In genomic region chr21:5153842-5154640, GRCh38 we compare ENCODE assay signal across 8 cellular contexts.
DNase-seq lines count a peak whose midpoint lies in the region; ATAC-seq and TF ChIP-seq lines count a peak whose summit lies in the region.
"Not testable (repeated sequence)": the region's sequence is repeated elsewhere in the genome, so short reads cannot be mapped to it uniquely, and the experiment has no call there.

No MANE protein-coding gene starts in this region.

- not testable (repeated sequence) for DNase-seq in CD4-positive, CD25-positive, alpha-beta regulatory T cell; PC-3; effector memory CD8-positive, alpha-beta T cell; hepatocyte (ENCODE audit: low spot score)
- peak; percentile 14 for DNase-seq in activated naive CD4-positive, alpha-beta T cell treated with Interleukin-2 at 50 U/mL for 16 hours
- DNase-seq in neural crest cell (ENCODE audit: low read depth, low spot score): peak; percentile 3

- TSS peak; percentile 27 for BruUV-seq in PC-3 (replicated peaks; lab: Mats Ljungman, UMichigan)

- TF ChIP-seq CTCF in PC-3 (conservative IDR thresholded peaks at IDR 0.05; ENCODE audit: low read depth, low read length); hepatocyte (IDR thresholded peaks at IDR 0.05; ENCODE audit: poor library complexity); neural crest cell (conservative IDR thresholded peaks at IDR 0.05): not testable (repeated sequence)

- peak in 1 of 2 donors; percentile 1 for ATAC-seq in CD4-positive, CD25-positive, alpha-beta regulatory T cell (ENCODE audit: low read depth in 2 of 2)
- ATAC-seq in HG02678 (IDR thresholded peaks at IDR 0.05; ENCODE audit: unreplicated experiment) (peak; percentile 18), PC-3 (peak; percentile 59)
- peak; percentile 4 for ATAC-seq in effector memory CD8-positive, alpha-beta T cell (replicated peaks)
- ATAC-seq in stimulated activated memory B cell treated with anti-CD40 and anti-IgM and Interleukin-4, amounts not matched to agents 10 μg/mL and 1 μg/mL and 100 μg/mL, for 72 hours: peak; percentile 47

- not testable (repeated sequence) for H4K20me1 ChIP-seq in PC-3 (ENCODE audit: low read length); hepatocyte (ENCODE audit: insufficient read depth, poor library complexity, severe bottlenecking)

- peak overlapping the region; percentile 55 for H3K27ac ChIP-seq in CD4-positive, CD25-positive, alpha-beta regulatory T cell (ENCODE audit: insufficient read depth, low read length, poor library complexity, severe bottlenecking)
- not testable (repeated sequence) for H3K27ac ChIP-seq in PC-3 (ENCODE audit: low read length); hepatocyte

- H3K27me3 ChIP-seq in CD4-positive, CD25-positive, alpha-beta regulatory T cell (ENCODE audit: control insufficient read depth, insufficient read depth, low read length); PC-3 (ENCODE audit: low read length); hepatocyte: not testable (repeated sequence)

- POLR2A ChIA-PET in PC-3 (lab: Charles Lee; ENCODE audit: unreplicated experiment): not testable (repeated sequence)

- not testable (repeated sequence) for H3K36me3 Mint-ChIP-seq in CD4-positive, CD25-positive, alpha-beta regulatory T cell; effector memory CD8-positive, alpha-beta T cell (ENCODE audit: insufficient read depth); neural crest cell (ENCODE audit: low read depth); stimulated activated memory B cell treated with anti-CD40 and anti-IgM and Interleukin-4, amounts not matched to agents 10 μg/mL and 1 μg/mL and 100 μg/mL, for 72 hours

- 0 out of 2 replicates have a peak overlapping the region, but pooled peaks have one; percentile 25 for H3K9ac ChIP-seq in PC-3 (ENCODE audit: low read length)

- 5% methylated on average over 4 of the region's 69 CpGs for WGBS in hepatocyte (ENCODE audit: low lambda C conversion rate, missing lambda C conversion rate)

- H3K9me3 ChIP-seq in CD4-positive, CD25-positive, alpha-beta regulatory T cell (ENCODE audit: control insufficient read depth in 2 of 2, low read length in 2 of 2); PC-3 (ENCODE audit: low read length); hepatocyte (ENCODE audit: low read depth): not testable (repeated sequence)

- H3K4me3 ChIP-seq in CD4-positive, CD25-positive, alpha-beta regulatory T cell (ENCODE audit: low read depth, low read length); hepatocyte: not testable (repeated sequence)
- 0 out of 2 replicates have a peak overlapping the region, but pooled peaks have one; percentile 49 for H3K4me3 ChIP-seq in PC-3 (ENCODE audit: low read length)

- H3K9me2 ChIP-seq in PC-3 (replicated peaks; ENCODE audit: low read length); hepatocyte (replicated peaks; ENCODE audit: insufficient read depth): not testable (repeated sequence)

- not testable (repeated sequence) for H3K4me2 ChIP-seq in PC-3 (ENCODE audit: low read length)
- H3K4me2 ChIP-seq in hepatocyte: peak overlapping the region; percentile 68

- not testable (repeated sequence) for H3K27me3 Mint-ChIP-seq in CD4-positive, CD25-positive, alpha-beta regulatory T cell; effector memory CD8-positive, alpha-beta T cell; neural crest cell (ENCODE audit: low read depth); stimulated activated memory B cell treated with anti-CD40 and anti-IgM and Interleukin-4, amounts not matched to agents 10 μg/mL and 1 μg/mL and 100 μg/mL, for 72 hours

- H3K4me3 Mint-ChIP-seq in CD4-positive, CD25-positive, alpha-beta regulatory T cell; effector memory CD8-positive, alpha-beta T cell; neural crest cell; stimulated activated memory B cell treated with anti-CD40 and anti-IgM and Interleukin-4, amounts not matched to agents 10 μg/mL and 1 μg/mL and 100 μg/mL, for 72 hours: not testable (repeated sequence)

- H2AFZ ChIP-seq in PC-3 (ENCODE audit: low read length); hepatocyte: not testable (repeated sequence)

- H3K79me2 ChIP-seq in PC-3 (ENCODE audit: low read length); hepatocyte: not testable (repeated sequence)

- not testable (repeated sequence) for H3K4me1 Mint-ChIP-seq in CD4-positive, CD25-positive, alpha-beta regulatory T cell; effector memory CD8-positive, alpha-beta T cell (ENCODE audit: low read depth in 2 of 2); neural crest cell; stimulated activated memory B cell treated with anti-CD40 and anti-IgM and Interleukin-4, amounts not matched to agents 10 μg/mL and 1 μg/mL and 100 μg/mL, for 72 hours

- H3F3A ChIP-seq in PC-3 (ENCODE audit: low read length, unreplicated experiment): not testable (repeated sequence)

- not testable (repeated sequence) for H3K4me1 ChIP-seq in CD4-positive, CD25-positive, alpha-beta regulatory T cell (ENCODE audit: control insufficient read depth, insufficient read depth, low read length, poor library complexity, severe bottlenecking); PC-3 (ENCODE audit: insufficient read depth, low read length); hepatocyte (ENCODE audit: insufficient read depth)

- intact Hi-C loops in PC-3 (cut with micrococcal nuclease): not testable (repeated sequence)

- CTCF ChIA-PET in PC-3 (lab: Charles Lee): not testable (repeated sequence)

- H3K9me3 Mint-ChIP-seq in CD4-positive, CD25-positive, alpha-beta regulatory T cell; effector memory CD8-positive, alpha-beta T cell; neural crest cell; stimulated activated memory B cell treated with anti-CD40 and anti-IgM and Interleukin-4, amounts not matched to agents 10 μg/mL and 1 μg/mL and 100 μg/mL, for 72 hours: not testable (repeated sequence)

- not testable (repeated sequence) for H3K27ac Mint-ChIP-seq in CD4-positive, CD25-positive, alpha-beta regulatory T cell; effector memory CD8-positive, alpha-beta T cell; neural crest cell (ENCODE audit: unreplicated experiment); stimulated activated memory B cell treated with anti-CD40 and anti-IgM and Interleukin-4, amounts not matched to agents 10 μg/mL and 1 μg/mL and 100 μg/mL, for 72 hours

- H3K36me3 ChIP-seq in CD4-positive, CD25-positive, alpha-beta regulatory T cell (ENCODE audit: control insufficient read depth, insufficient read depth, low read length); PC-3 (ENCODE audit: low read depth, low read length); hepatocyte (replicated peaks; ENCODE audit: insufficient read depth, low read depth): not testable (repeated sequence)
